In genomic region chr16:65524231-65524630, GRCh38 we compare ENCODE assay signal across 18 cellular contexts.
A peak's percentile ranks its signal among the peaks of the same experiment; 100 is the strongest.
DNase-seq lines count a peak whose midpoint lies in the region; ATAC-seq and TF ChIP-seq lines count a peak whose summit lies in the region.
"Had no signal": no experiment of that assay in that cellular context is flagged by ENCODE, and none has a peak within 500 bp of the region (broad histone marks: within the 10 kb centered on the region; RNA-seq: fewer than 3 reads in every experiment).

No MANE protein-coding gene starts in this region.

- H3K9ac ChIP-seq in BLaER1 = peak overlapping the region; percentile 64; the same call in 1 of the 2 replicates

- H3K36me3 ChIP-seq in BLaER1 = no peaks in the 10 kb centered on the region
- no peaks in the 10 kb centered on the region for H3K36me3 ChIP-seq in SJCRH30
- H3K36me3 ChIP-seq in heart right ventricle = no peaks in the 10 kb centered on the region
- H3K36me3 ChIP-seq: HAP-1 had no signal

- H3K27me3 ChIP-seq in BLaER1 (no peaks in the 10 kb centered on the region), SJCRH30 (no peaks in the 10 kb centered on the region), heart right ventricle (no peaks in the 10 kb centered on the region)

- intact Hi-C loops in heart right ventricle (cut with DNase I) = no loop called here

- H3K9me3 Mint-ChIP-seq in chondrocyte (ENCODE audit: low read depth) (peaks cover 9% of the 10 kb centered on the region), nephron (peaks cover 11% of the 10 kb centered on the region)

- H3K4me1 Mint-ChIP-seq in chondrocyte (ENCODE audit: low read depth) (peaks cover 69% of the 10 kb centered on the region), nephron (peaks cover 54% of the 10 kb centered on the region)

- peaks cover 66% of the 10 kb centered on the region for H3K4me1 ChIP-seq in BLaER1
- H3K4me1 ChIP-seq in SJCRH30 = peaks cover 19% of the 10 kb centered on the region
- H3K4me1 ChIP-seq in heart right ventricle = peaks cover 0 to 20% (median 0%) of the 10 kb centered on the region in 9 donors
- H3K4me1 ChIP-seq: HAP-1 had no signal

- H3K4me3 ChIP-seq in BLaER1 (no peak overlapping the region), SJCRH30 (no peak overlapping the region), heart right ventricle (no peak overlapping the region)
- H3K4me3 ChIP-seq: GM12878, HAP-1 had no signal

- H3K9me3 ChIP-seq in BLaER1 (peaks cover 14% of the 10 kb centered on the region; the same call in 1 of the 2 replicates), SJCRH30 (replicated peaks) (no peaks in the 10 kb centered on the region), heart right ventricle (peaks cover 0 to 16% (median 0%) of the 10 kb centered on the region in 11 donors)
- H3K9me3 ChIP-seq: HAP-1 had no signal

- H3K36me3 Mint-ChIP-seq in chondrocyte (ENCODE audit: low read depth) (peaks cover 6% of the 10 kb centered on the region), nephron (ENCODE audit: low read depth) (no peaks in the 10 kb centered on the region)

- ATAC-seq in heart right ventricle (no peak), HG03469 (IDR thresholded peaks at IDR 0.05; ENCODE audit: unreplicated experiment) (no peak)
- ATAC-seq: GM12878 had no signal

- H3K27ac Mint-ChIP-seq in chondrocyte (ENCODE audit: unreplicated experiment) (peak overlapping the region; percentile 97), nephron (peak overlapping the region; percentile 96 to 97 (median 97))
- H3K27ac Mint-ChIP-seq: CD4-positive, alpha-beta T cell had no signal

- H3K4me3 Mint-ChIP-seq in chondrocyte (ENCODE audit: unreplicated experiment) = no peak overlapping the region
- H3K4me3 Mint-ChIP-seq in nephron = no peak overlapping the region
- H3K4me3 Mint-ChIP-seq: CD4-positive, alpha-beta T cell had no signal

- 90 to 91% methylated on average over 3 of the region's 3 CpGs for WGBS in heart right ventricle, 2 donors

- H4K20me1 ChIP-seq in BLaER1 = no peaks in the 10 kb centered on the region

- H3K27ac ChIP-seq in BLaER1 = peak overlapping the region; percentile 69; the same call in 1 of the 2 replicates
- peak overlapping the region; percentile 34 for H3K27ac ChIP-seq in SJCRH30
- H3K27ac ChIP-seq in heart right ventricle = peak overlapping the region in 1 of 10 donors; percentile 29

- DNase-seq in SJCRH30 = no peak
- no peak for DNase-seq in chondrocyte (ENCODE audit: low spot score)
- no peak for DNase-seq in heart right ventricle
- DNase-seq in DMS114 treated with DMSO at 0.1 percent for 48 hours (lab: John Stamatoyannopoulos, UW; ENCODE audit: unreplicated experiment) = no peak
- no peak for DNase-seq in NCI-H82 (lab: John Stamatoyannopoulos, UW)
- DNase-seq: 8988T; AML-193; C1 segment of cervical spinal cord; Calu3; CD4-positive, alpha-beta T cell; DMS 273 treated with DMSO at 0.1 percent for 48 hours; DMS79; GOT3 had no signal

- H3K4me2 ChIP-seq in BLaER1 = peak overlapping the region; percentile 79

- H3K27me3 Mint-ChIP-seq in chondrocyte (ENCODE audit: low read depth) = no peaks in the 10 kb centered on the region
- H3K27me3 Mint-ChIP-seq in nephron (ENCODE audit: low read depth) = no peaks in the 10 kb centered on the region
- H3K27me3 Mint-ChIP-seq: CD4-positive, alpha-beta T cell had no signal

- TF ChIP-seq CTCF in chondrocyte (IDR thresholded peaks at IDR 0.05) (no peak), nephron (IDR thresholded peaks at IDR 0.05; ENCODE audit: unreplicated experiment in 3 of 3) (no peak), heart right ventricle (IDR thresholded peaks at IDR 0.05) (no peak)
